ENCODE assay signal across 1 cellular context in the genomic region with DNA sequence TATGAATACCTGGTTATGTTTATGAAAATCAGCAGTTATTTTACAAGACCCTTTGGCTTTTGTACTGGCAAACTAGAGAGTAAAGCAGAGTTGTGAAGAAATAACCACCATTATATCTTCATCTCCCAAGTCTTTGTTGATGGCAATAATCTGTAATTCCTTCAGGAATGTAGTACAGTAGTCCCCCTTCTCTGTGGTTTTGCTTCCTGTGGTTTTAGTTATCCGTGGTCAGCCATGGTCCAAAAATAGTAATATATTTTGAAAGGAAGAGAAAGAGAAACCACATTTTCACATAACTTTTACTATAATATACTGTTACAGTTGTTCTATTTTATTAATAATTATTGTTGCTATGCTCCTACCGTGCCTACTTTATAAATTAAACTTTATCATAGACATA.
TF ChIP-seq lines count a peak whose summit lies in the region.

No MANE protein-coding gene starts in this region.

TF ChIP-seq in SK-N-SH treated with all-trans-retinoic acid at 6 μM for 48 hours, 23 proteins besides CTCF, POLR2A, EP300 and RAD21 (continued from another document):
- no peak for TF ChIP-seq GLIS3 (CRISPR knock-in tag; IDR thresholded peaks at IDR 0.05)
- no peak for TF ChIP-seq ESRRG (CRISPR knock-in tag; IDR thresholded peaks at IDR 0.05)
- no peak for TF ChIP-seq CSRNP3 (CRISPR knock-in tag; IDR thresholded peaks at IDR 0.05)
- TF ChIP-seq ZFP30 (CRISPR knock-in tag; IDR thresholded peaks at IDR 0.05), result no peak
- no peak for TF ChIP-seq ISL1 (CRISPR knock-in tag; IDR thresholded peaks at IDR 0.05)
- no peak for TF ChIP-seq SNAI2 (CRISPR knock-in tag; IDR thresholded peaks at IDR 0.05)
- no peak for TF ChIP-seq CSDC2 (CRISPR knock-in tag; IDR thresholded peaks at IDR 0.05)
- no peak for TF ChIP-seq ZC3H10 (CRISPR knock-in tag; IDR thresholded peaks at IDR 0.05)
- no peak for TF ChIP-seq PPARA (CRISPR knock-in tag; IDR thresholded peaks at IDR 0.05; ENCODE audit: borderline replicate concordance)
- TF ChIP-seq ZFP3 (CRISPR knock-in tag; IDR thresholded peaks at IDR 0.05), result no peak
- TF ChIP-seq ZNF565 (CRISPR knock-in tag; conservative IDR thresholded peaks at IDR 0.05; ENCODE audit: low read depth), result no peak
- no peak for TF ChIP-seq OSR1 (CRISPR knock-in tag; IDR thresholded peaks at IDR 0.05)
